8 cellular contexts compared by ENCODE assay signal in genomic region chr11:108221981-108222685, GRCh38. TPM values are rescaled to one million over a fixed set of nuclear protein-coding genes. Genes with fewer than 3 reads are reported as not detected.
A peak's percentile ranks its signal among the peaks of the same experiment; 100 is the strongest.
DNase-seq lines count a peak whose midpoint lies in the region; ATAC-seq and TF ChIP-seq lines count a peak whose summit lies in the region.

NPAT (minus strand) TSS chr11:108222638; CDS start chr11:108222536, 102 bp downstream.

- peaks cover 4% of the 10 kb centered on the region for H3K36me3 ChIP-seq in CD4-positive, CD25-positive, alpha-beta regulatory T cell (ENCODE audit: control insufficient read depth, insufficient read depth, low read length)
- no peaks in the 10 kb centered on the region for H3K36me3 ChIP-seq in ectodermal cell (ENCODE audit: control insufficient read depth, insufficient read depth, low read length)

- peak within 1 kb of the TSS; percentile 99 for H3K27ac ChIP-seq in CD4-positive, CD25-positive, alpha-beta regulatory T cell (ENCODE audit: insufficient read depth, low read length, poor library complexity, severe bottlenecking)
- H3K27ac ChIP-seq in ectodermal cell (ENCODE audit: insufficient read depth, low read depth, low read length, poor library complexity, severe bottlenecking) = peak within 1 kb of the TSS; percentile 92

- no peaks in the 10 kb centered on the region for H3K9me3 ChIP-seq in CD4-positive, CD25-positive, alpha-beta regulatory T cell (ENCODE audit: control insufficient read depth in 2 of 2, low read length in 2 of 2)
- no peaks in the 10 kb centered on the region for H3K9me3 ChIP-seq in ectodermal cell (ENCODE audit: control insufficient read depth, low read length)

- no peak within 1 kb of the TSS for H3K27ac Mint-ChIP-seq in CD4-positive, CD25-positive, alpha-beta regulatory T cell
- no peak within 1 kb of the TSS for H3K27ac Mint-ChIP-seq in naive B cell
- no peak within 1 kb of the TSS for H3K27ac Mint-ChIP-seq in nephron progenitor cell

- H3K36me3 Mint-ChIP-seq in CD4-positive, CD25-positive, alpha-beta regulatory T cell = peaks cover 13% of the 10 kb centered on the region
- H3K36me3 Mint-ChIP-seq in naive B cell = peaks cover 4 to 9% of the 10 kb centered on the region in 2 donors
- H3K36me3 Mint-ChIP-seq in nephron progenitor cell (ENCODE audit: low read depth) = peaks cover 17% of the 10 kb centered on the region

- peaks cover 69% of the 10 kb centered on the region for H3K4me1 ChIP-seq in CD4-positive, CD25-positive, alpha-beta regulatory T cell (ENCODE audit: control insufficient read depth, insufficient read depth, low read length, poor library complexity, severe bottlenecking)
- H3K4me1 ChIP-seq in ectodermal cell (ENCODE audit: control insufficient read depth, insufficient read depth, low read length) = peaks cover 13% of the 10 kb centered on the region

- DNase-seq in CD4-positive, CD25-positive, alpha-beta regulatory T cell = no peak
- DNase-seq in RPMI7951 (ENCODE audit: low read depth) = no peak
- DNase-seq in naive B cell = no peak
- DNase-seq in NCI-H446 (lab: John Stamatoyannopoulos, UW) = no peak
- DNase-seq in nephron progenitor cell = no peak
- no peak for DNase-seq in NCI-H446 treated with DMSO at 0.1 percent for 48 hours (lab: John Stamatoyannopoulos, UW)

- no peak for ATAC-seq in CD4-positive, CD25-positive, alpha-beta regulatory T cell (ENCODE audit: low read depth in 2 of 2)
- ATAC-seq in GM21447 (IDR thresholded peaks at IDR 0.05; ENCODE audit: unreplicated experiment) (peak; percentile 3), naive B cell (ENCODE audit: low read depth in 2 of 2) (peak; percentile 30 to 57)

- H3K4me1 Mint-ChIP-seq in CD4-positive, CD25-positive, alpha-beta regulatory T cell = peaks cover 29 to 64% (median 51%) of the 10 kb centered on the region in 4 donors
- H3K4me1 Mint-ChIP-seq in naive B cell = peaks cover 38 to 53% (median 52%) of the 10 kb centered on the region in 3 donors
- H3K4me1 Mint-ChIP-seq in nephron progenitor cell = peaks cover 32% of the 10 kb centered on the region

- WGBS in ectodermal cell, 2 experiments = 0% methylated on average over 36 of the region's 36 CpGs

- no peak within 1 kb of the TSS for H3K4me3 Mint-ChIP-seq in CD4-positive, CD25-positive, alpha-beta regulatory T cell
- no peak within 1 kb of the TSS for H3K4me3 Mint-ChIP-seq in naive B cell
- no peak within 1 kb of the TSS for H3K4me3 Mint-ChIP-seq in nephron progenitor cell

- no peaks in the 10 kb centered on the region for H3K27me3 ChIP-seq in CD4-positive, CD25-positive, alpha-beta regulatory T cell (ENCODE audit: control insufficient read depth, insufficient read depth, low read length)
- H3K27me3 ChIP-seq in ectodermal cell (ENCODE audit: control insufficient read depth, insufficient read depth, low read length, poor library complexity, severe bottlenecking) = no peaks in the 10 kb centered on the region

- no peaks in the 10 kb centered on the region for H3K27me3 Mint-ChIP-seq in CD4-positive, CD25-positive, alpha-beta regulatory T cell
- H3K27me3 Mint-ChIP-seq in naive B cell (no peaks in the 10 kb centered on the region), nephron progenitor cell (ENCODE audit: low read depth, poor library complexity) (no peaks in the 10 kb centered on the region)

- TF ChIP-seq CTCF in nephron progenitor cell (IDR thresholded peaks at IDR 0.05) = no peak

- H3K9me3 Mint-ChIP-seq in CD4-positive, CD25-positive, alpha-beta regulatory T cell = no peaks in the 10 kb centered on the region
- no peaks in the 10 kb centered on the region for H3K9me3 Mint-ChIP-seq in naive B cell
- H3K9me3 Mint-ChIP-seq in nephron progenitor cell = no peaks in the 10 kb centered on the region

- peak within 1 kb of the TSS; percentile 99 for H3K4me3 ChIP-seq in CD4-positive, CD25-positive, alpha-beta regulatory T cell (ENCODE audit: low read depth, low read length)
- peak within 1 kb of the TSS; percentile 85 for H3K4me3 ChIP-seq in ectodermal cell (ENCODE audit: insufficient read depth, low read depth, low read length)

RNA-seq across cellular contexts. Expression of gene NPAT, which starts in this region (rescaled TPM):
- total RNA-seq in CD4-positive, CD25-positive, alpha-beta regulatory T cell = 36.5 TPM
- 10 to 100 TPM; 25.5 to 36.3 (median 29.9) TPM for polyA plus RNA-seq in CD4-positive, CD25-positive, alpha-beta regulatory T cell
- total RNA-seq in RPMI7951 (2014; rRNA removed; shearing (Covaris generic)) = 20.6 and 25.0 TPM in 2 replicates
- 14.0 TPM for polyA plus RNA-seq in ectodermal cell (2013, experiment 1 of 4)
- 19.1 TPM for polyA plus RNA-seq in ectodermal cell (2013, experiment 2 of 4)
- 12.5 TPM for polyA plus RNA-seq in ectodermal cell (2013, experiment 3 of 4)
- polyA plus RNA-seq in ectodermal cell (2013, experiment 4 of 4) = 16.5 TPM
- polyA plus RNA-seq in naive B cell (ENCODE audit: low read depth in 6 of 6) = 10 to 100 TPM; 12.7 to 37.5 (median 30.2) TPM

Comparison
In these comparisons a context has a peak if more than half of its experiments do, and no peak if none do; other contexts are left out.
1. ATAC-seq: peak in GM21447 (single experiment) and naive B cell (2 of 2); none in CD4-positive, CD25-positive, alpha-beta regulatory T cell (0 of 2).